In the genomic region with DNA sequence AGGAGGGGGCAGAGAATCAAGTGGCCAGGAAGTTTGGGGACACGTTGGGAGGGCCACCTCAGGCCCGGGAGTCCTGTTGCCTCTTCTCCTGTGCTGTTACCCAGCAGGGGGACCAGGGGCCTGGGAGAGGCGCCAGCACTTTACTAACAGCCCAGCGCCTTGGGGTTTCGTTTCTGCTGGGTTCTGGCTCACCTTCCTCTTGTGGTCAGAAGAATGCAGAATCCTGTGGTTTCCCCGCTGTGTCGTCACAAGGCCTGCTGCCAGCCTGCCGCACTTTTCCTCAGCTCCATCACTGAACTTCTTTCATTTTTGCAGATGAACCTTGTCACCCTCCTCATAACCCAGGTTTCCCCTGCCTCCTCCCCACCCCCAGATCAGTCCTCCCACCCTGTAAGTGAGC, we compare ENCODE assay signal across 8 cellular contexts.
DNase-seq lines count a peak whose midpoint lies in the region; ATAC-seq and TF ChIP-seq lines count a peak whose summit lies in the region.

No MANE protein-coding gene starts in this region.

- no peaks in the 10 kb centered on the region for H3K36me3 ChIP-seq in PC-9 (ENCODE audit: low read depth)
- no peaks in the 10 kb centered on the region for H3K36me3 ChIP-seq in heart right ventricle

- no peaks in the 10 kb centered on the region for H3K9me3 Mint-ChIP-seq in activated T-helper 2 cell treated with anti-CD3 and anti-CD28 coated beads, Interferon-gamma antibody, Interleukin-2, Interleukin-4, amounts not matched to agents 10 μg/mL and 5 μg/mL and 100 μg/mL, durations not matched to agents 14 hours and 24 hours and 36 hours

- peak; percentile 42 for ATAC-seq in GM18499 (IDR thresholded peaks at IDR 0.05; ENCODE audit: insufficient read depth, unreplicated experiment)
- ATAC-seq in HG02763 (IDR thresholded peaks at IDR 0.05; ENCODE audit: unreplicated experiment) = peak; percentile 56
- ATAC-seq in heart right ventricle = peak in 4 of 8 donors; percentile 15 to 54 (median 24)

- peaks cover 51% of the 10 kb centered on the region for H3K4me1 Mint-ChIP-seq in activated T-helper 2 cell treated with anti-CD3 and anti-CD28 coated beads, Interferon-gamma antibody, Interleukin-2, Interleukin-4, amounts not matched to agents 10 μg/mL and 5 μg/mL and 100 μg/mL, durations not matched to agents 14 hours and 24 hours and 36 hours (ENCODE audit: low read depth)

- intact Hi-C loops in PC-9 (cut with micrococcal nuclease; ENCODE audit: unreplicated experiment) (loop anchor here (5.0 kb wide), 1 partner anchor 148 kb away; no protein-coding TSS in a partner anchor), heart right ventricle (cut with DNase I) (loop anchor here in 7 of 10 donors (5.0 to 10.0 kb wide), 6 partner anchors 148 to 293 kb away; no protein-coding TSS in a partner anchor)
- intact Hi-C loops in activated T-helper 2 cell treated with anti-CD3 and anti-CD28 coated beads, Interferon-gamma antibody, Interleukin-2, Interleukin-4, amounts not matched to agents 10 μg/mL and 5 μg/mL and 100 μg/mL, durations not matched to agents 14 hours and 24 hours and 36 hours (cut with micrococcal nuclease) = no loop called here

- 0 out of 2 replicates have a peak, but pooled peaks cover 3% of the 10 kb centered on the region for H3K79me2 ChIP-seq in PC-9 (ENCODE audit: low read depth)

- H3K4me2 ChIP-seq in PC-9 = peak overlapping the region; percentile 95

- 52 to 54% methylated on average over 8 of the region's 8 CpGs for WGBS in heart right ventricle, 2 donors

- H3K4me1 ChIP-seq in PC-9 (replicated peaks; ENCODE audit: insufficient read depth) = peaks cover 57% of the 10 kb centered on the region
- peaks cover 0 to 52% (median 0%) of the 10 kb centered on the region in 9 donors for H3K4me1 ChIP-seq in heart right ventricle

- POLR2A ChIA-PET in PC-9 (lab: Charles Lee; ENCODE audit: unreplicated experiment) = no interaction called here

- H4K20me1 ChIP-seq in PC-9 (ENCODE audit: insufficient read depth) = no peaks in the 10 kb centered on the region

- H2AFZ ChIP-seq in PC-9 = no peak overlapping the region

- TF ChIP-seq CTCF in PC-9 (conservative IDR thresholded peaks at IDR 0.05) = no peak
- no peak for TF ChIP-seq CTCF in heart right ventricle (IDR thresholded peaks at IDR 0.05)

- no peaks in the 10 kb centered on the region for H3K9me3 ChIP-seq in PC-9 (ENCODE audit: insufficient read depth, low read depth)
- no peaks in the 10 kb centered on the region for H3K9me3 ChIP-seq in heart right ventricle

- H3K36me3 Mint-ChIP-seq in activated T-helper 2 cell treated with anti-CD3 and anti-CD28 coated beads, Interferon-gamma antibody, Interleukin-2, Interleukin-4, amounts not matched to agents 10 μg/mL and 5 μg/mL and 100 μg/mL, durations not matched to agents 14 hours and 24 hours and 36 hours (ENCODE audit: low read depth) = no peaks in the 10 kb centered on the region

- H3K27ac Mint-ChIP-seq in activated T-helper 2 cell treated with anti-CD3 and anti-CD28 coated beads, Interferon-gamma antibody, Interleukin-2, Interleukin-4, amounts not matched to agents 10 μg/mL and 5 μg/mL and 100 μg/mL, durations not matched to agents 14 hours and 24 hours and 36 hours = peak overlapping the region; percentile 81

- H3K27me3 ChIP-seq in PC-9 (ENCODE audit: insufficient read depth, low read depth) (no peaks in the 10 kb centered on the region), heart right ventricle (no peaks in the 10 kb centered on the region)

- no peaks in the 10 kb centered on the region for H3K9me2 ChIP-seq in PC-9 (ENCODE audit: insufficient read depth)

- H3K4me3 ChIP-seq in PC-9 (peak overlapping the region; percentile 9; the same call in 1 of the 2 replicates), heart right ventricle (no peak overlapping the region)

- DNase-seq in PC-9 (peak; percentile 80 to 86), heart right ventricle (peak; percentile 26 to 53), NCI-H446 treated with DMSO at 0.1 percent for 48 hours (lab: John Stamatoyannopoulos, UW) (no peak), NCI-H128 (lab: John Stamatoyannopoulos, UW; ENCODE audit: unreplicated experiment) (no peak)
- peak; percentile 78 for DNase-seq in activated T-helper 2 cell treated with anti-CD3 and anti-CD28 coated beads, Interferon-gamma antibody, Interleukin-2, Interleukin-4, amounts not matched to agents 10 μg/mL and 5 μg/mL and 100 μg/mL, durations not matched to agents 14 hours and 24 hours and 36 hours (ENCODE audit: low spot score)
- peak; percentile 75 for DNase-seq in stimulated activated CD4-positive, alpha-beta T cell treated with anti-CD3 and anti-CD28 coated beads, Interleukin-1b, Interleukin-23, amount 100 ng/mL, for 48 hours

- CTCF ChIA-PET in PC-9 (lab: Charles Lee) = interaction anchor here (0.8 kb wide), 1 partner anchor 26 kb away, joined by 4 read pairs; no protein-coding TSS in a partner anchor

- H3F3A ChIP-seq in PC-9 (ENCODE audit: insufficient read depth, low read depth) = peaks cover 44% of the 10 kb centered on the region

- H3K4me3 Mint-ChIP-seq in activated T-helper 2 cell treated with anti-CD3 and anti-CD28 coated beads, Interferon-gamma antibody, Interleukin-2, Interleukin-4, amounts not matched to agents 10 μg/mL and 5 μg/mL and 100 μg/mL, durations not matched to agents 14 hours and 24 hours and 36 hours (ENCODE audit: low read depth) = peak overlapping the region; percentile 48

- peaks cover 1% of the 10 kb centered on the region for H3K27me3 Mint-ChIP-seq in activated T-helper 2 cell treated with anti-CD3 and anti-CD28 coated beads, Interferon-gamma antibody, Interleukin-2, Interleukin-4, amounts not matched to agents 10 μg/mL and 5 μg/mL and 100 μg/mL, durations not matched to agents 14 hours and 24 hours and 36 hours (ENCODE audit: low read depth)

- BruUV-seq in PC-9 (replicated peaks; lab: Mats Ljungman, UMichigan) = no TSS peak

- H3K27ac ChIP-seq in PC-9 (peak overlapping the region; percentile 89), heart right ventricle (peak overlapping the region in 1 of 10 donors; percentile 77)

Comparison
In these comparisons a context has a peak if more than half of its experiments do, and no peak if none do; other contexts are left out.
1. DNase-seq: peak in PC-9 (2 of 2), activated T-helper 2 cell treated with anti-CD3 and anti-CD28 coated beads, Interferon-gamma antibody, Interleukin-2, Interleukin-4, amounts not matched to agents 10 μg/mL and 5 μg/mL and 100 μg/mL, durations not matched to agents 14 hours and 24 hours and 36 hours (single experiment), heart right ventricle (2 of 2) and stimulated activated CD4-positive, alpha-beta T cell treated with anti-CD3 and anti-CD28 coated beads, Interleukin-1b, Interleukin-23, amount 100 ng/mL, for 48 hours (single experiment); none in NCI-H446 treated with DMSO at 0.1 percent for 48 hours (single experiment) and NCI-H128 (single experiment).